ENCODE assay signal across 11 cellular contexts in genomic region chr2:705971-706511, GRCh38. TPM values are rescaled to one million over a fixed set of nuclear protein-coding genes. Genes with fewer than 3 reads are reported as not detected.
A peak's percentile ranks its signal among the peaks of the same experiment; 100 is the strongest.
DNase-seq lines count a peak whose midpoint lies in the region; ATAC-seq and TF ChIP-seq lines count a peak whose summit lies in the region.
"Had no signal": no experiment of that assay in that cellular context is flagged by ENCODE, and none has a peak within 500 bp of the region (broad histone marks: within the 10 kb centered on the region; RNA-seq: fewer than 3 reads in every experiment).

No MANE protein-coding gene starts in this region.

- no peaks in the 10 kb centered on the region for H3K9me3 ChIP-seq in thyroid gland
- H3K9me3 ChIP-seq in tibial artery, result no peaks in the 10 kb centered on the region
- H3K9me3 ChIP-seq in right atrium auricular region, result no peaks in the 10 kb centered on the region

- intact Hi-C loops in thyroid gland (cut with DNase I), result no loop called here
- intact Hi-C loops in tibial artery (cut with DNase I; ENCODE audit: low total_unique reads), result no loop called here

- no peaks in the 10 kb centered on the region for H3K36me3 ChIP-seq in thyroid gland
- H3K36me3 ChIP-seq in tibial artery, result no peaks in the 10 kb centered on the region
- H3K36me3 ChIP-seq in right atrium auricular region, result no peaks in the 10 kb centered on the region

- H3K27me3 ChIP-seq in thyroid gland (no peaks in the 10 kb centered on the region), tibial artery (no peaks in the 10 kb centered on the region), right atrium auricular region (peaks cover 0 to 4% of the 10 kb centered on the region in 2 donors)

- no peak for TF ChIP-seq POLR2A in thyroid gland (IDR thresholded peaks at IDR 0.05)

- WGBS in thyroid gland, 2 donors, result 81 to 93% methylated on average over 7 of the region's 7 CpGs

- no peak for DNase-seq in activated CD4-positive, CD25-positive, alpha-beta regulatory T cell (lab: John Stamatoyannopoulos, UW)
- peak; percentile 31 for DNase-seq in kidney tubule cell (ENCODE audit: low spot score)
- DNase-seq in thyroid gland, result no peak
- DNase-seq in tibial artery, result no peak
- DNase-seq in right atrium auricular region (ENCODE audit: low spot score), result no peak
- DNase-seq: hypothalamus; naive thymus-derived CD4-positive, alpha-beta T cell had no signal

- ATAC-seq in activated CD4-positive, CD25-positive, alpha-beta regulatory T cell treated with anti-CD3 and anti-CD28 coated beads, Interleukin-2, amount 50 U/mL, for 24 hours, result peak; percentile 55 to 71
- peak; percentile 94 for ATAC-seq in GM21390 (IDR thresholded peaks at IDR 0.05; ENCODE audit: unreplicated experiment)
- peak; percentile 99 for ATAC-seq in HG03097 (IDR thresholded peaks at IDR 0.05; ENCODE audit: low FRiP score, unreplicated experiment)
- ATAC-seq: naive thymus-derived CD4-positive, alpha-beta T cell had no signal

- TF ChIP-seq CTCF in thyroid gland (IDR thresholded peaks at IDR 0.05), result no peak
- TF ChIP-seq CTCF in tibial artery (IDR thresholded peaks at IDR 0.05), result no peak
- TF ChIP-seq CTCF in right atrium auricular region (IDR thresholded peaks at IDR 0.05), result no peak

- no peak overlapping the region for H3K4me3 ChIP-seq in thyroid gland (replicated peaks in 1 of 3)
- H3K4me3 ChIP-seq in tibial artery, result no peak overlapping the region
- H3K4me3 ChIP-seq in right atrium auricular region, result no peak overlapping the region

- no peaks in the 10 kb centered on the region for H3K4me1 ChIP-seq in thyroid gland
- peaks cover 0 to 12% (median 3%) of the 10 kb centered on the region in 4 donors for H3K4me1 ChIP-seq in tibial artery
- no peaks in the 10 kb centered on the region for H3K4me1 ChIP-seq in right atrium auricular region

- H3K27ac ChIP-seq in thyroid gland (no peak overlapping the region), tibial artery (no peak overlapping the region), right atrium auricular region (no peak overlapping the region)
- H3K27ac ChIP-seq: KMS-11 had no signal

RNA-seq across cellular contexts. Expression of gene TMEM18, which starts 28.8 kb away (rescaled TPM):
- total RNA-seq in thyroid gland, result 10 to 100 TPM; 22.2 to 32.0 (median 28.7) TPM
- total RNA-seq in right atrium auricular region, result 10 to 100 TPM in 1 of 2 donors, 1 to 10 TPM in 1; 7.6 to 11.9 TPM
